ENCODE assay signal across 23 cellular contexts in genomic region chr9:91690540-91691249, GRCh38.
DNase-seq lines count a peak whose midpoint lies in the region; ATAC-seq and TF ChIP-seq lines count a peak whose summit lies in the region.
"Had no signal": no experiment of that assay in that cellular context is flagged by ENCODE, and none has a peak within 500 bp of the region (broad histone marks: within the 10 kb centered on the region; RNA-seq: fewer than 3 reads in every experiment).

No MANE protein-coding gene starts in this region.

- no peak overlapping the region for H3K4me3 ChIP-seq in breast epithelium
- H3K4me3 ChIP-seq: colonic mucosa, gastrocnemius medialis, ovary, SJCRH30, uterus had no signal

- TF ChIP-seq POLR2A in breast epithelium (IDR thresholded peaks at IDR 0.05): no peak

- H3K36me3 ChIP-seq in breast epithelium: no peaks in the 10 kb centered on the region
- H3K36me3 ChIP-seq: colonic mucosa, gastrocnemius medialis, ovary, SJCRH30, uterus, WERI-Rb-1 had no signal

- no peaks in the 10 kb centered on the region for H3K27me3 ChIP-seq in breast epithelium
- H3K27me3 ChIP-seq: colonic mucosa, gastrocnemius medialis, ovary, SJCRH30, uterus had no signal

- POLR2A ChIA-PET in MCF 10A (lab: Yijun Ruan, JAX): no interaction called here

- H3K9me3 ChIP-seq in breast epithelium: no peaks in the 10 kb centered on the region
- H3K9me3 ChIP-seq: colonic mucosa, gastrocnemius medialis, ovary, SJCRH30, uterus had no signal

- DNase-seq in MCF 10A (ENCODE audit: unreplicated experiment) (peak; percentile 42), breast epithelium (ENCODE audit: low spot score in 2 of 2) (no peak), RPMI8226 (peak; percentile 11), kidney tubule cell (ENCODE audit: low spot score) (peak; percentile 27), NCI-H1092 treated with DMSO at 0.1 percent for 48 hours (lab: John Stamatoyannopoulos, UW) (no peak)
- no peak for DNase-seq in stimulated activated effector memory CD8-positive, alpha-beta T cell treated with anti-CD3 and anti-CD28 coated beads, Interleukin-12 subunit alpha, Interleukin-12 subunit beta, amount 100 ng/mL, for 72 hours (ENCODE audit: low spot score in 2 of 2)
- no peak for DNase-seq in stimulated activated CD4-positive, alpha-beta T cell treated with anti-CD3 and anti-CD28 coated beads, Interleukin-12 subunit alpha, Interleukin-12 subunit beta, amount 100 ng/mL, for 4 hours
- DNase-seq: activated CD4-positive, alpha-beta T cell treated with anti-CD3 and anti-CD28 coated beads, Interleukin-2, amount 50 U/mL, for 4 hours; activated naive CD4-positive, alpha-beta T cell treated with anti-CD3 and anti-CD28 coated beads for 36 hours; colonic mucosa; gastrocnemius medialis; GDM1; KG1; left colon; NCI-H146; ovary; SJCRH30; stimulated activated CD4-positive, alpha-beta T cell treated with anti-CD3 and anti-CD28 coated beads, Interleukin-4, amount 100 ng/mL, for 24 hours; substantia nigra; T-helper 17 cell; uterus; WERI-Rb-1 had no signal

- no peak overlapping the region for H3K27ac ChIP-seq in breast epithelium
- H3K27ac ChIP-seq: colonic mucosa, gastrocnemius medialis, ovary, SJCRH30, uterus, WERI-Rb-1 had no signal

- H3K27me3 Mint-ChIP-seq in MCF 10A (ENCODE audit: insufficient read depth, unreplicated experiment): no peaks in the 10 kb centered on the region

- intact Hi-C loops in MCF 10A (cut with micrococcal nuclease): no loop called here
- intact Hi-C loops in breast epithelium (cut with DNase I; ENCODE audit: low total_unique reads): no loop called here

- ATAC-seq in stimulated activated effector memory CD8-positive, alpha-beta T cell treated with anti-CD3 and anti-CD28 coated beads, Interleukin-12 subunit alpha, Interleukin-12 subunit beta, amount 100 ng/mL, for 72 hours: peak; percentile 57
- no peak for ATAC-seq in HG03521 (IDR thresholded peaks at IDR 0.05; ENCODE audit: unreplicated experiment)
- ATAC-seq: gastrocnemius medialis, left colon, T-helper 17 cell had no signal

- no peak overlapping the region for H3K4me3 Mint-ChIP-seq in MCF 10A (ENCODE audit: unreplicated experiment)
- no peak overlapping the region for H3K4me3 Mint-ChIP-seq in stimulated activated effector memory CD8-positive, alpha-beta T cell treated with anti-CD3 and anti-CD28 coated beads, Interleukin-12 subunit alpha, Interleukin-12 subunit beta, amount 100 ng/mL, for 72 hours
- H3K4me3 Mint-ChIP-seq: activated naive CD4-positive, alpha-beta T cell treated with anti-CD3 and anti-CD28 coated beads for 36 hours; T-helper 17 cell had no signal

- peaks cover 24% of the 10 kb centered on the region for H3K4me1 Mint-ChIP-seq in MCF 10A (ENCODE audit: insufficient read depth, unreplicated experiment)
- peaks cover 55% of the 10 kb centered on the region for H3K4me1 Mint-ChIP-seq in stimulated activated effector memory CD8-positive, alpha-beta T cell treated with anti-CD3 and anti-CD28 coated beads, Interleukin-12 subunit alpha, Interleukin-12 subunit beta, amount 100 ng/mL, for 72 hours

- no peaks in the 10 kb centered on the region for H3K4me1 ChIP-seq in breast epithelium
- H3K4me1 ChIP-seq: colonic mucosa, gastrocnemius medialis, SJCRH30, uterus had no signal

- H3K9me3 Mint-ChIP-seq in MCF 10A (ENCODE audit: unreplicated experiment): no peaks in the 10 kb centered on the region
- no peaks in the 10 kb centered on the region for H3K9me3 Mint-ChIP-seq in stimulated activated effector memory CD8-positive, alpha-beta T cell treated with anti-CD3 and anti-CD28 coated beads, Interleukin-12 subunit alpha, Interleukin-12 subunit beta, amount 100 ng/mL, for 72 hours
- H3K9me3 Mint-ChIP-seq: activated naive CD4-positive, alpha-beta T cell treated with anti-CD3 and anti-CD28 coated beads for 36 hours had no signal

- no peaks in the 10 kb centered on the region for H3K36me3 Mint-ChIP-seq in MCF 10A (ENCODE audit: insufficient read depth, unreplicated experiment)
- H3K36me3 Mint-ChIP-seq in stimulated activated effector memory CD8-positive, alpha-beta T cell treated with anti-CD3 and anti-CD28 coated beads, Interleukin-12 subunit alpha, Interleukin-12 subunit beta, amount 100 ng/mL, for 72 hours: no peaks in the 10 kb centered on the region

- CTCF ChIA-PET in MCF 10A (lab: Yijun Ruan, JAX): interaction anchor here (0.5 to 0.9 kb wide), 3 partner anchors 44 to 688 kb away, joined by 3 read pairs; no protein-coding TSS in a partner anchor

- no TSS peak for BruUV-seq in MCF 10A (replicated peaks; lab: Mats Ljungman, UMichigan)

- TF ChIP-seq CTCF in MCF 10A (IDR thresholded peaks at IDR 0.05; ENCODE audit: unreplicated experiment) (no peak), breast epithelium (IDR thresholded peaks at IDR 0.05) (no peak)

- no peak overlapping the region for H3K27ac Mint-ChIP-seq in MCF 10A (ENCODE audit: low read depth, unreplicated experiment)
- peak overlapping the region; percentile 74 for H3K27ac Mint-ChIP-seq in stimulated activated effector memory CD8-positive, alpha-beta T cell treated with anti-CD3 and anti-CD28 coated beads, Interleukin-12 subunit alpha, Interleukin-12 subunit beta, amount 100 ng/mL, for 72 hours
- H3K27ac Mint-ChIP-seq: activated naive CD4-positive, alpha-beta T cell treated with anti-CD3 and anti-CD28 coated beads for 36 hours; T-helper 17 cell had no signal

Comparison
In these comparisons a context has a peak if more than half of its experiments do, and no peak if none do; other contexts are left out.
1. DNase-seq: peak in MCF 10A (single experiment), RPMI8226 (single experiment) and kidney tubule cell (single experiment); none in breast epithelium (0 of 2), stimulated activated effector memory CD8-positive, alpha-beta T cell treated with anti-CD3 and anti-CD28 coated beads, Interleukin-12 subunit alpha, Interleukin-12 subunit beta, amount 100 ng/mL, for 72 hours (0 of 2), stimulated activated CD4-positive, alpha-beta T cell treated with anti-CD3 and anti-CD28 coated beads, Interleukin-12 subunit alpha, Interleukin-12 subunit beta, amount 100 ng/mL, for 4 hours (single experiment) and NCI-H1092 treated with DMSO at 0.1 percent for 48 hours (single experiment).